2 cellular contexts compared by ENCODE assay signal in genomic region chr4:74157116-74157742, GRCh38.
TF ChIP-seq lines count a peak whose summit lies in the region.

No MANE protein-coding gene starts in this region.

TF ChIP-seq in GM12878, 131 proteins besides CTCF, POLR2A, EP300 and RAD21:
- TF ChIP-seq ZNF384 (IDR thresholded peaks at IDR 0.05; ENCODE audit: borderline replicate concordance, low read depth, low read length) (no peak), MLLT1 (IDR thresholded peaks at IDR 0.05) (0 out of 2 replicates have a peak, but pooled peaks have one; percentile 14)

TF ChIP-seq in liver, 16 proteins besides CTCF, POLR2A, EP300 and RAD21:
- no peak for TF ChIP-seq FOXA2 (IDR thresholded peaks at IDR 0.05)
- no peak for TF ChIP-seq GABPA (IDR thresholded peaks at IDR 0.05 in 1 of 2, conservative IDR thresholded peaks at IDR 0.05 in 1 of 2)
- no peak for TF ChIP-seq REST (IDR thresholded peaks at IDR 0.05)
- no peak for TF ChIP-seq NR2F2 (IDR thresholded peaks at IDR 0.05)
- TF ChIP-seq EGR1 (IDR thresholded peaks at IDR 0.05; ENCODE audit: low read depth in 2 of 2), result no peak
- no peak for TF ChIP-seq TAF1 (conservative IDR thresholded peaks at IDR 0.05)
- TF ChIP-seq HNF4A (conservative IDR thresholded peaks at IDR 0.05), result no peak
- TF ChIP-seq HNF4G (IDR thresholded peaks at IDR 0.05), result no peak
- no peak for TF ChIP-seq MAX (IDR thresholded peaks at IDR 0.05)
- TF ChIP-seq FOXA1 (IDR thresholded peaks at IDR 0.05), result no peak
- TF ChIP-seq YY1 (IDR thresholded peaks at IDR 0.05), result no peak
- TF ChIP-seq JUND (IDR thresholded peaks at IDR 0.05), result no peak
- no peak for TF ChIP-seq ZBTB33 (IDR thresholded peaks at IDR 0.05)
- no peak for TF ChIP-seq ATF3 (IDR thresholded peaks at IDR 0.05)
- no peak for TF ChIP-seq RXRA (IDR thresholded peaks at IDR 0.05)
- TF ChIP-seq SP1 (IDR thresholded peaks at IDR 0.05), result no peak
